ENCODE assay signal across 21 cellular contexts in the genomic region with DNA sequence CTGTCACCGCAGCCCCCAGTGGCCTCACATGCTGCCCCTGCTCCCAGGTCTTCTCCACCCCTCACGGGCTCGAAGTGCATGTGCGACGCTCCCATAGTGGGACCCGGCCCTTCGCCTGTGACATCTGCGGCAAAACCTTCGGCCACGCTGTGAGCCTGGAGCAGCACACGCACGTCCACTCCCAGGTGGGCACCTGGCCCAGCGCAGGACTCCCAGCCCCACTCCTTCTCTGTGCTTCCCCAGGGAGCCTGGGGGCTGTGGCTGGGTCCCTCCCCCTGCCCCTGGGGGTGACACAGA. TPM values are rescaled to one million over a fixed set of nuclear protein-coding genes. Genes with fewer than 3 reads are reported as not detected.
DNase-seq lines count a peak whose midpoint lies in the region; ATAC-seq, FAIRE-seq and TF ChIP-seq lines count a peak whose summit lies in the region.
"Had no signal": no experiment of that assay in that cellular context is flagged by ENCODE, and none has a peak within 500 bp of the region (broad histone marks: within the 10 kb centered on the region; RNA-seq: fewer than 3 reads in every experiment).

No MANE protein-coding gene starts in this region.

- H3K4me3 ChIP-seq in kidney (ENCODE audit: low read length in 2 of 2) (no peak overlapping the region), osteoblast (ENCODE audit: insufficient read depth, low read length) (no peak overlapping the region)
- H3K4me3 ChIP-seq: A549, HAP-1 had no signal

- no peak for FAIRE-seq in kidney (lab: Jason Lieb, UNC)
- FAIRE-seq: A549, GM12891, H1 had no signal

- no peaks in the 10 kb centered on the region for H3K79me2 ChIP-seq in osteoblast (ENCODE audit: insufficient read depth, low read length)

- H3K4me1 Mint-ChIP-seq in stimulated activated naive CD8-positive, alpha-beta T cell treated with anti-CD3 and anti-CD28 coated beads, Interleukin-15, amount 100 ng/mL, for 72 hours = peaks cover 22% of the 10 kb centered on the region

- peak; percentile 36 for ATAC-seq in stimulated activated naive CD8-positive, alpha-beta T cell treated with anti-CD3 and anti-CD28 coated beads, Interleukin-15, amount 100 ng/mL, for 72 hours
- no peak for ATAC-seq in stimulated activated naive CD8-positive, alpha-beta T cell treated with anti-CD3 and anti-CD28 coated beads, Interleukin-15, Interleukin-2, amounts not matched to agents 100 U/mL and 50 U/mL, for 24 hours
- no peak for ATAC-seq in GM19397 (IDR thresholded peaks at IDR 0.05; ENCODE audit: unreplicated experiment)
- ATAC-seq: CD8-positive, alpha-beta T cell had no signal

- H3K27me3 Mint-ChIP-seq in stimulated activated naive CD8-positive, alpha-beta T cell treated with anti-CD3 and anti-CD28 coated beads, Interleukin-15, amount 100 ng/mL, for 72 hours = peaks cover 71% of the 10 kb centered on the region

- TF ChIP-seq CTCF in kidney (IDR thresholded peaks at IDR 0.05; ENCODE audit: borderline replicate concordance, extremely low read depth, insufficient read depth) = no peak
- no peak for TF ChIP-seq CTCF in osteoblast (IDR thresholded peaks at IDR 0.05; ENCODE audit: extremely low read depth, low read depth, low read length)

- no peaks in the 10 kb centered on the region for H3K4me1 ChIP-seq in kidney (ENCODE audit: control insufficient read depth in 1 of 2, insufficient read depth in 1 of 2, low read depth in 1 of 2, low read length in 2 of 2)
- H3K4me1 ChIP-seq in osteoblast (ENCODE audit: insufficient read depth, low read length) = no peaks in the 10 kb centered on the region
- H3K4me1 ChIP-seq: A549, HAP-1 had no signal

- no peak overlapping the region for H3K4me2 ChIP-seq in osteoblast (ENCODE audit: insufficient read depth, low read length)
- H3K4me2 ChIP-seq: A549 had no signal

- no peak for DNase-seq in stimulated activated naive CD8-positive, alpha-beta T cell treated with anti-CD3 and anti-CD28 coated beads, Interleukin-15, amount 100 ng/mL, for 72 hours
- no peak for DNase-seq in stimulated activated naive CD8-positive, alpha-beta T cell treated with anti-CD3 and anti-CD28 coated beads, Interleukin-15, Interleukin-2, amounts not matched to agents 100 U/mL and 50 U/mL, for 24 hours
- DNase-seq in kidney (peak; percentile 51), osteoblast (ENCODE audit: insufficient read length, low spot score, missing footprints) (peak; percentile 78), NCI-H187 (lab: John Stamatoyannopoulos, UW) (no peak), inferior parietal cortex (ENCODE audit: extremely low spot score) (no peak)
- DNase-seq: AML-193; Calu3; CD8-positive, alpha-beta T cell; DMS 273 treated with DMSO at 0.1 percent for 48 hours; DMS53; DND-41; EL had no signal

- H3K36me3 ChIP-seq in kidney (ENCODE audit: control insufficient read depth in 1 of 2, insufficient read depth in 2 of 2, low read length in 2 of 2) (no peaks in the 10 kb centered on the region), osteoblast (ENCODE audit: insufficient read depth, low read length) (no peaks in the 10 kb centered on the region)
- H3K36me3 ChIP-seq: HAP-1 had no signal

- H3K9ac ChIP-seq in kidney (ENCODE audit: low read length in 2 of 2) = no peak overlapping the region

- intact Hi-C loops in kidney (cut with DNase I) = no loop called here

- H3K9me3 ChIP-seq in kidney (ENCODE audit: control insufficient read depth in 1 of 2, low read length in 2 of 2) (no peaks in the 10 kb centered on the region), osteoblast (ENCODE audit: low read depth, low read length) (no peaks in the 10 kb centered on the region)
- H3K9me3 ChIP-seq: A549, HAP-1 had no signal

- H3K27ac Mint-ChIP-seq in stimulated activated naive CD8-positive, alpha-beta T cell treated with anti-CD3 and anti-CD28 coated beads, Interleukin-15, amount 100 ng/mL, for 72 hours = no peak overlapping the region
- H3K27ac Mint-ChIP-seq: CD8-positive, alpha-beta T cell had no signal

- H3K9me3 Mint-ChIP-seq in stimulated activated naive CD8-positive, alpha-beta T cell treated with anti-CD3 and anti-CD28 coated beads, Interleukin-15, amount 100 ng/mL, for 72 hours = peaks cover 0 to 7% of the 10 kb centered on the region in 2 donors
- H3K9me3 Mint-ChIP-seq: CD8-positive, alpha-beta T cell had no signal

- no peaks in the 10 kb centered on the region for H4K20me1 ChIP-seq in osteoblast (ENCODE audit: insufficient read depth, low read length)

- no peak overlapping the region for H2AFZ ChIP-seq in osteoblast (ENCODE audit: low read length)

- peaks cover 42% of the 10 kb centered on the region for H3K27me3 ChIP-seq in osteoblast (ENCODE audit: insufficient read depth, low read length)

- no peak overlapping the region for H3K4me3 Mint-ChIP-seq in stimulated activated naive CD8-positive, alpha-beta T cell treated with anti-CD3 and anti-CD28 coated beads, Interleukin-15, amount 100 ng/mL, for 72 hours
- H3K4me3 Mint-ChIP-seq: CD8-positive, alpha-beta T cell had no signal

- H3K27ac ChIP-seq in kidney (ENCODE audit: low read depth in 2 of 2, low read length in 2 of 2) (no peak overlapping the region), osteoblast (ENCODE audit: low read depth, low read length) (no peak overlapping the region)
- H3K27ac ChIP-seq: 22Rv1, A549 had no signal

RNA-seq across cellular contexts. Expression of a gene that starts 10.5 kb away (rescaled TPM):
- 0.28 TPM for total RNA-seq in kidney
- not detected for polyA plus RNA-seq in kidney (ENCODE audit: insufficient read depth, low read depth, low replicate concordance)
- under 0.01 TPM in 1 of 2 replicates, not detected in the other for total RNA-seq in osteoblast
- total RNA-seq: Calu3; CD8-positive, alpha-beta T cell; HT-29 had no signal
- polyA plus RNA-seq: BJ had no signal

RNA-seq across cellular contexts. Expression of a gene that starts 41.8 kb away (rescaled TPM):
- total RNA-seq in kidney = 47.7 TPM
- 38.0 TPM for polyA plus RNA-seq in kidney (ENCODE audit: insufficient read depth, low read depth, low replicate concordance)
- total RNA-seq in osteoblast = 31.8 and 41.3 TPM in 2 replicates

RNA-seq across cellular contexts. Expression of a gene that starts 44.5 kb away (rescaled TPM):
- 45.4 TPM for total RNA-seq in kidney
- polyA plus RNA-seq in kidney (ENCODE audit: insufficient read depth, low read depth, low replicate concordance) = 13.1 TPM
- 68.4 and 81.3 TPM in 2 replicates for total RNA-seq in osteoblast

Comparison
In these comparisons a context has a peak if more than half of its experiments do, and no peak if none do; other contexts are left out.
1. DNase-seq: peak in kidney (single experiment) and osteoblast (single experiment); none in stimulated activated naive CD8-positive, alpha-beta T cell treated with anti-CD3 and anti-CD28 coated beads, Interleukin-15, amount 100 ng/mL, for 72 hours (0 of 2), stimulated activated naive CD8-positive, alpha-beta T cell treated with anti-CD3 and anti-CD28 coated beads, Interleukin-15, Interleukin-2, amounts not matched to agents 100 U/mL and 50 U/mL, for 24 hours (single experiment), NCI-H187 (0 of 2) and inferior parietal cortex (single experiment).